In genomic region chr2:182058056-182058455, GRCh38 we compare ENCODE assay signal across 7 cellular contexts.
"Had no signal": no experiment of that assay in that cellular context is flagged by ENCODE, and none has a peak within 500 bp of the region (broad histone marks: within the 10 kb centered on the region; RNA-seq: fewer than 3 reads in every experiment).

No MANE protein-coding gene starts in this region.

- ATAC-seq: K562 had no signal

- H3K9ac ChIP-seq: KMS-11 had no signal

- FAIRE-seq: HTR-8/SVneo, K562 had no signal

- H3K4me3 ChIP-seq: K562 had no signal

- DNase-seq: IMR-90, KBM-7, KG1 had no signal

- H3K4me2 ChIP-seq: KMS-11 had no signal

- H3K27ac ChIP-seq: HL-60, KMS-11 had no signal
